22 cellular contexts compared by ENCODE assay signal in the genomic region with DNA sequence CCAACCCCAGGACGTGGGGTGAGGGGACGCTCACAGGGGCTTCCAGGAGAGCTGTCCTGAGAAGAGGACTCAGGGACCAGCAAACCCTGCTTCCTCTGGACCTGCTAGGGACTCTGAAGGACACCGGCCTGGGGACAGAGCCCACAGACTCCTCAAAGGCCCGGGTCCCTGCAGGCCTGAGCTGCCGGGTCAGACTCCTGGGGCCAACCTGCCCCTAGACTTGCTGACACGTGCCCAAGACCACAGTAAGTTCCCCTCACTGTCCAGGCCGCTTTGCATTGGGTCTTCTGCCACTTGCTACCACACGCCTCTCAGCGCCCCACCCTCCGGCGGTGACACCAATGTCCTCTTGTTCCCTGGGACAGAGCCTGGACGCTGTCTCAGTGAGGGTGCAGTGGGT.
DNase-seq lines count a peak whose midpoint lies in the region; ATAC-seq and TF ChIP-seq lines count a peak whose summit lies in the region.
"Had no signal": no experiment of that assay in that cellular context is flagged by ENCODE, and none has a peak within 500 bp of the region (broad histone marks: within the 10 kb centered on the region; RNA-seq: fewer than 3 reads in every experiment).

No MANE protein-coding gene starts in this region.

- POLR2A ChIA-PET in RWPE1 (lab: Yijun Ruan, JAX; ENCODE audit: low non-redundant PET) = no interaction called here

- H3K9me2 ChIP-seq in MM.1S (replicated peaks; ENCODE audit: insufficient read depth, low read length) = no peaks in the 10 kb centered on the region

- TF ChIP-seq CTCF in MM.1S (IDR thresholded peaks at IDR 0.05; ENCODE audit: low read length) (no peak), RWPE1 (conservative IDR thresholded peaks at IDR 0.05; ENCODE audit: low read depth) (no peak)

- peak overlapping the region; percentile 77 for H2AK5ac ChIP-seq in neuronal stem cell (ENCODE audit: low read depth, low read length)

- no peak overlapping the region for H2BK5ac ChIP-seq in neuronal stem cell (ENCODE audit: low read length)

- H2BK15ac ChIP-seq in neuronal stem cell (ENCODE audit: low read length) = no peak overlapping the region

- no peaks in the 10 kb centered on the region for H3K79me2 ChIP-seq in MM.1S (ENCODE audit: low read length)

- H3K9ac ChIP-seq in MM.1S (ENCODE audit: low read length) (no peak overlapping the region), neuronal stem cell (ENCODE audit: low read depth, low read length, poor library complexity) (no peak overlapping the region)
- H3K9ac ChIP-seq: BLaER1 had no signal

- no peak overlapping the region for H3K14ac ChIP-seq in neuronal stem cell (ENCODE audit: low read length)

- H4K20me1 ChIP-seq in MM.1S (ENCODE audit: insufficient read depth, low read length) = no peaks in the 10 kb centered on the region
- H4K20me1 ChIP-seq: BLaER1 had no signal

- H4K8ac ChIP-seq in neuronal stem cell (ENCODE audit: low read depth, low read length) = no peak overlapping the region

- H3K36me3 ChIP-seq in MM.1S (replicated peaks; ENCODE audit: insufficient read depth, low read length) (no peaks in the 10 kb centered on the region), neuronal stem cell (replicated peaks in 1 of 2; ENCODE audit: control insufficient read depth in 2 of 2, insufficient read depth in 2 of 2, low read length in 2 of 2) (no peaks in the 10 kb centered on the region)
- H3K36me3 ChIP-seq: BE2C, BLaER1 had no signal

- H3K9me3 ChIP-seq in MM.1S (replicated peaks; ENCODE audit: insufficient read depth, low read length) = no peaks in the 10 kb centered on the region
- H3K9me3 ChIP-seq in neuronal stem cell (replicated peaks in 1 of 2; ENCODE audit: control insufficient read depth in 2 of 2, insufficient read depth in 1 of 2, low read depth in 1 of 2, low read length in 2 of 2) = no peaks in the 10 kb centered on the region
- H3K9me3 ChIP-seq: BE2C had no signal

- H3K4ac ChIP-seq in neuronal stem cell (ENCODE audit: low read length) = no peak overlapping the region

- H3K4me1 ChIP-seq in MM.1S (ENCODE audit: low read length) (peaks cover 18% of the 10 kb centered on the region), neuronal stem cell (ENCODE audit: control insufficient read depth in 2 of 2, insufficient read depth in 1 of 2, low read depth in 1 of 2, low read length in 2 of 2) (peaks cover 11 to 17% of the 10 kb centered on the region in 2 donors)
- H3K4me1 ChIP-seq: BE2C had no signal

- no peaks in the 10 kb centered on the region for H3K79me1 ChIP-seq in neuronal stem cell (ENCODE audit: low read depth, low read length)

- CTCF ChIA-PET in RWPE1 (lab: Yijun Ruan, JAX) = no interaction called here

- H3K4me3 ChIP-seq in MM.1S (ENCODE audit: low read length) (peak overlapping the region; percentile 6; the same call in 1 of the 2 replicates), neuronal stem cell (ENCODE audit: low read length in 2 of 2) (no peak overlapping the region)
- H3K4me3 ChIP-seq: BLaER1, GM12878 had no signal

- H3K27ac Mint-ChIP-seq in activated naive CD4-positive, alpha-beta T cell treated with anti-CD3 and anti-CD28 coated beads, Interleukin-2, amount 50 U/mL, for 72 hours = no peak overlapping the region
- H3K27ac Mint-ChIP-seq: CD14-positive monocyte; CD8-positive, alpha-beta memory T cell had no signal

- peak overlapping the region; percentile 17 for H3K23ac ChIP-seq in neuronal stem cell (ENCODE audit: low read depth, low read length, poor library complexity)

- ATAC-seq in activated naive CD4-positive, alpha-beta T cell treated with anti-CD3 and anti-CD28 coated beads, Interleukin-2, amount 50 U/mL, for 72 hours = no peak

- WGBS in neuronal stem cell (ENCODE audit: extremely low coverage in 2 of 2, insufficient read length in 2 of 2, insufficient replicate concordance in 1 of 2), 2 donors = no CpG with 5 or more reads among the region's 12 CpGs

- no peak overlapping the region for H2BK12ac ChIP-seq in neuronal stem cell (ENCODE audit: low read length)

- DNase-seq in MM.1S (no peak), RWPE1 (ENCODE audit: low spot score) (no peak), neuronal stem cell (ENCODE audit: low spot score) (no peak), T-helper 9 cell (no peak), NCI-H1417 treated with DMSO at 0.1 percent for 48 hours (lab: John Stamatoyannopoulos, UW) (no peak)
- DNase-seq in activated naive CD4-positive, alpha-beta T cell treated with anti-CD3 and anti-CD28 coated beads, Interleukin-2, amount 50 U/mL, for 72 hours (ENCODE audit: low spot score in 2 of 2) = no peak
- DNase-seq: 8988T; ACHN; BE2C; C1 segment of cervical spinal cord; CD4-positive, alpha-beta memory T cell; CD8-positive, alpha-beta memory T cell; COR-L47; DMS 273 treated with DMSO at 0.1 percent for 48 hours; DMS153; DMS79; EL; GDM1 had no signal

- H3K36me3 Mint-ChIP-seq in activated naive CD4-positive, alpha-beta T cell treated with anti-CD3 and anti-CD28 coated beads, Interleukin-2, amount 50 U/mL, for 72 hours = peaks cover 6 to 7% of the 10 kb centered on the region in 2 donors
- H3K36me3 Mint-ChIP-seq: CD14-positive monocyte; CD4-positive, CD25-positive, alpha-beta regulatory T cell had no signal

- H3K18ac ChIP-seq in neuronal stem cell (ENCODE audit: low read length) = peak overlapping the region; percentile 44

- H3K27me3 ChIP-seq in MM.1S (replicated peaks; ENCODE audit: insufficient read depth, low read length) = peaks cover 16% of the 10 kb centered on the region
- H3K27me3 ChIP-seq in neuronal stem cell (ENCODE audit: control insufficient read depth in 3 of 3, insufficient read depth in 3 of 3, low read depth in 1 of 3, low read length in 3 of 3) = peaks cover 0 to 5% (median 0%) of the 10 kb centered on the region in 3 experiments
- H3K27me3 ChIP-seq: BE2C, BLaER1 had no signal

- peak overlapping the region; percentile 45; the same call in 1 of the 2 replicates for H3K4me2 ChIP-seq in MM.1S (ENCODE audit: low read depth, low read length)
- H3K4me2 ChIP-seq in neuronal stem cell (ENCODE audit: insufficient read depth, low read length, poor library complexity, severe bottlenecking) = no peak overlapping the region
- H3K4me2 ChIP-seq: BLaER1 had no signal

- H2BK120ac ChIP-seq in neuronal stem cell (ENCODE audit: low read depth, low read length) = no peak overlapping the region

- H2AFZ ChIP-seq in MM.1S (ENCODE audit: low read length) (peak overlapping the region; percentile 45), neuronal stem cell (ENCODE audit: low read length) (no peak overlapping the region)

- H3F3A ChIP-seq in MM.1S (ENCODE audit: insufficient read depth, low read length) = no peaks in the 10 kb centered on the region

- peaks cover 6 to 10% of the 10 kb centered on the region in 2 donors for H3K9me3 Mint-ChIP-seq in activated naive CD4-positive, alpha-beta T cell treated with anti-CD3 and anti-CD28 coated beads, Interleukin-2, amount 50 U/mL, for 72 hours

- H4K91ac ChIP-seq in neuronal stem cell (ENCODE audit: low read depth, low read length, poor library complexity) = no peak overlapping the region

- H3K27ac ChIP-seq in MM.1S (ENCODE audit: low read length) (no peak overlapping the region), RWPE1 (peak overlapping the region; percentile 85), neuronal stem cell (replicated peaks; ENCODE audit: low read length) (no peak overlapping the region)
- H3K27ac ChIP-seq: BLaER1 had no signal
